ENCODE assay signal across 20 cellular contexts in the genomic region with DNA sequence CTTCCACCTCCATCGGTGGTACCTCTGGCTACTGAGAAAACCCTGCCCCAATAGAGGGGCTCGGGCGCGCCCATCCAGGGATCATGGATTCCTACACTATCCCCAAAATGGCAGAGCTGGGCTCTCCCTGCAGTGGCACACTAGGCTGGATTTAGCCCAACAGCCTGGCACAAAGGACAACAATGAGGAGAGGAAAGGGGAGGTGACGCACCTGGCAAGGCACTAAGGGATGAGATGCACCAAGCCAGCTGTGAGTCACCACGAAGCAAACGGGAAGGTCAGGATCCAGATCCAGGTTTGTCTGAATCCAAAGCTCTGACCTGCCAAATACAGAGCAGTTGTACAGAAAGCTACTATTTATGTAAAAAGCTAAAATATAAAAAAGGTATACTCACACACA. TPM values are rescaled to one million over a fixed set of nuclear protein-coding genes. Genes with fewer than 3 reads are reported as not detected.
"Had no signal": no experiment of that assay in that cellular context is flagged by ENCODE, and none has a peak within 500 bp of the region (broad histone marks: within the 10 kb centered on the region; RNA-seq: fewer than 3 reads in every experiment).

No MANE protein-coding gene starts in this region.

- H3K27me3 ChIP-seq: brain microvascular endothelial cell, stomach, testis, upper lobe of left lung had no signal

- H3K9me3 ChIP-seq: stomach, testis, upper lobe of left lung had no signal

- H3K4me3 Mint-ChIP-seq: activated naive CD8-positive, alpha-beta T cell treated with anti-CD3 and anti-CD28 coated beads, Interleukin-2, amount 10 ng/mL, durations not matched to agents 7 days and 5 days; activated T-helper 1 cell treated with anti-CD3 and anti-CD28 coated beads, Interleukin-12 subunit alpha, Interleukin-12 subunit beta, Interleukin-2, Interleukin-4 antibody, amounts not matched to agents 30 ng/mL and 10 ng/mL and 1 ng/mL, durations not matched to agents 14 hours and 24 hours and 36 hours; dendritic cell treated with granulocyte-macrophage colony-stimulating factor and Interleukin-4, amounts not matched to agents 40 ng/mL and 50 ng/mL, for 4 days; endodermal cell; nephron progenitor cell; T-helper 2 cell treated with Interferon-gamma antibody and Interleukin-4, amounts not matched to agents 5 μg/mL and 100 μg/mL, for 36 hours had no signal

- H3K4me1 ChIP-seq: testis had no signal

- DNase-seq: activated naive CD8-positive, alpha-beta T cell treated with anti-CD3 and anti-CD28 coated beads, Interleukin-2, amount 10 ng/mL, durations not matched to agents 7 days and 5 days; anterior cingulate cortex; brain microvascular endothelial cell; endodermal cell; hypothalamus; kidney glomerular epithelial cell; nephron progenitor cell; occipital lobe; stimulated activated CD4-positive, alpha-beta T cell treated with anti-CD3 and anti-CD28 coated beads, Interleukin-1b, Interleukin-23, amount 100 ng/mL, for 48 hours; stomach; testis; upper lobe of left lung had no signal

- H3K9me3 Mint-ChIP-seq: activated naive CD8-positive, alpha-beta T cell treated with anti-CD3 and anti-CD28 coated beads, Interleukin-2, amount 10 ng/mL, durations not matched to agents 7 days and 5 days; activated T-helper 1 cell treated with anti-CD3 and anti-CD28 coated beads, Interleukin-12 subunit alpha, Interleukin-12 subunit beta, Interleukin-2, Interleukin-4 antibody, amounts not matched to agents 30 ng/mL and 10 ng/mL and 1 ng/mL, durations not matched to agents 14 hours and 24 hours and 36 hours; dendritic cell treated with granulocyte-macrophage colony-stimulating factor and Interleukin-4, amounts not matched to agents 40 ng/mL and 50 ng/mL, for 4 days; endodermal cell; nephron progenitor cell; T-helper 2 cell treated with Interferon-gamma antibody and Interleukin-4, amounts not matched to agents 5 μg/mL and 100 μg/mL, for 36 hours had no signal

- H3K36me3 ChIP-seq: brain microvascular endothelial cell had no signal

- H3K27me3 Mint-ChIP-seq: activated naive CD8-positive, alpha-beta T cell treated with anti-CD3 and anti-CD28 coated beads, Interleukin-2, amount 10 ng/mL, durations not matched to agents 7 days and 5 days; dendritic cell treated with granulocyte-macrophage colony-stimulating factor and Interleukin-4, amounts not matched to agents 40 ng/mL and 50 ng/mL, for 4 days had no signal

- H3K27ac Mint-ChIP-seq: activated naive CD8-positive, alpha-beta T cell treated with anti-CD3 and anti-CD28 coated beads, Interleukin-2, amount 10 ng/mL, durations not matched to agents 7 days and 5 days; activated T-helper 1 cell treated with anti-CD3 and anti-CD28 coated beads, Interleukin-12 subunit alpha, Interleukin-12 subunit beta, Interleukin-2, Interleukin-4 antibody, amounts not matched to agents 30 ng/mL and 10 ng/mL and 1 ng/mL, durations not matched to agents 14 hours and 24 hours and 36 hours; dendritic cell treated with granulocyte-macrophage colony-stimulating factor and Interleukin-4, amounts not matched to agents 40 ng/mL and 50 ng/mL, for 4 days; T-helper 2 cell treated with Interferon-gamma antibody and Interleukin-4, amounts not matched to agents 5 μg/mL and 100 μg/mL, for 36 hours had no signal

- H3K4me3 ChIP-seq: stomach, testis, upper lobe of left lung had no signal

- H3K27ac ChIP-seq: brain microvascular endothelial cell, stomach, testis, upper lobe of left lung had no signal

RNA-seq across cellular contexts. Expression of a gene that starts 32.5 kb away (rescaled TPM):
- total RNA-seq: activated naive CD8-positive, alpha-beta T cell treated with anti-CD3 and anti-CD28 coated beads, Interleukin-2, amount 10 ng/mL, durations not matched to agents 7 days and 5 days; activated T-helper 1 cell treated with anti-CD3 and anti-CD28 coated beads, Interleukin-12 subunit alpha, Interleukin-12 subunit beta, Interleukin-2, Interleukin-4 antibody, amounts not matched to agents 30 ng/mL and 10 ng/mL and 1 ng/mL, durations not matched to agents 14 hours and 24 hours and 36 hours; endodermal cell; glomerular endothelial cell; lower leg skin; mesenteric fat pad; occipital lobe; pulmonary artery endothelial cell; stomach; upper lobe of left lung had no signal
- polyA plus RNA-seq: esophagus had no signal
